In the genomic region with DNA sequence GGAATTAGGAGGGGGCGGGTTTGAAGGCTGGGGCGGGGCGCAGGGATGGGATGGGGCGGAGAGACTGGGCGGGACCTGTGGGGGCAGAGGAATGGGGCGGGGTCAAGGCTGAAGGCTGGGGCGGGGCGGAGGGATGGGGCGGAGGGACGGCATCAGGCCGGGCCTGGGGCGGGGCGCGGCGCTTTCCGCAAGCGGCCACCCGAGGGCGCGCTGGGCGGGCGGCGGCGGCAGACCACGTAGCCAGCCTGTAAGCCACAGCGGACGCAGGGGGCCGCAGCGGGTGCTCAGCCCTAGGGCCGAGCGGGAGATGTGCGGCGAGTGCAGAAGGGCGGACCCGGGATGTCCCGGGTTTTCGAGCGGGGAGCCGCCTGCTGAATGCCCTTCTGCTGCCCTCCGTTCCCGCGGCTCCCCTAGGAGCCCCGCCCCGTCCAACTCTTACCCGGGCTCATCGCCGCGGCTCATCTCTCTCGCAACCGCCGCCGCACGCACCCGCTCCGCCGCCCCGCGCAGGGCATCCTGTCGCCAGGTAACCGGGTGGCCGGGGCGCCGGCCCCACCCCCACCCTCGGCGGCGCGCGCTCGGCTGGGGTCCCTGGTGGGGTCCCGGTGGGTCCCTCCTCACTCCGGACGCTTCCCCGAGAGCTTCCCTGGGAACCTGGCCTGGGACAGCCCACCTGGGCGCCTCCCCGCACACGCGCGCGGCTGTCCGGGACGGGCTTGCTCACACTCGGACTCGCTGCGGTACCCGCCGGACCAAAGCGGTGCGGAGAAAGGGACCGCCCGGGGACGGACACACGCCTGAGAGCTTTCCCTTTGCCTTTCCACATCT, we compare ENCODE assay signal across 8 cellular contexts. TPM values are rescaled to one million over a fixed set of nuclear protein-coding genes. Genes with fewer than 3 reads are reported as not detected.
A peak's percentile ranks its signal among the peaks of the same experiment; 100 is the strongest.
DNase-seq lines count a peak whose midpoint lies in the region; ATAC-seq and TF ChIP-seq lines count a peak whose summit lies in the region.

A gene (minus strand): TSS at position 499 of the 828 bp plus-strand sequence. CDS start 50 bp downstream, at position 449.

- no peak within 1 kb of the TSS for H4K5ac ChIP-seq in mesendoderm (ENCODE audit: low read length)

- TF ChIP-seq CTCF in C4-2B (conservative IDR thresholded peaks at IDR 0.05) = peak; percentile 70

- H3K18ac ChIP-seq in mesendoderm (ENCODE audit: low read length) = peak within 1 kb of the TSS; percentile 88

- H3K27me3 ChIP-seq in effector memory CD4-positive, alpha-beta T cell (replicated peaks; ENCODE audit: control insufficient read depth, insufficient read depth, low read length, poor library complexity, severe bottlenecking) = no peaks in the 10 kb centered on the region
- no peaks in the 10 kb centered on the region for H3K27me3 ChIP-seq in mesendoderm (ENCODE audit: insufficient read depth, low read length, poor library complexity)

- H2BK120ac ChIP-seq in mesendoderm (ENCODE audit: low read depth, low read length) = no peak within 1 kb of the TSS

- no peak within 1 kb of the TSS for H2BK15ac ChIP-seq in mesendoderm (replicated peaks; ENCODE audit: low read depth)

- H3K4me3 ChIP-seq in effector memory CD4-positive, alpha-beta T cell (ENCODE audit: insufficient read depth, low read depth, low read length, poor library complexity, severe bottlenecking) = peak within 1 kb of the TSS; percentile 69
- peak within 1 kb of the TSS; percentile 84 for H3K4me3 ChIP-seq in mesendoderm (ENCODE audit: low read length)

- H3K23ac ChIP-seq in mesendoderm (ENCODE audit: low read length) = no peak within 1 kb of the TSS

- H3K79me2 ChIP-seq in mesendoderm (ENCODE audit: control insufficient read depth, insufficient read depth, low read length) = no peaks in the 10 kb centered on the region

- H3K9me3 ChIP-seq in effector memory CD4-positive, alpha-beta T cell (ENCODE audit: control insufficient read depth, low read length) = no peaks in the 10 kb centered on the region

- H2AK5ac ChIP-seq in mesendoderm (ENCODE audit: low read length) = no peak within 1 kb of the TSS

- H3K4ac ChIP-seq in mesendoderm (ENCODE audit: low read depth, low read length) = peak within 1 kb of the TSS; percentile 1

- H3K4me2 ChIP-seq in mesendoderm (ENCODE audit: low read length) = peak within 1 kb of the TSS; percentile 86

- H4K8ac ChIP-seq in mesendoderm (ENCODE audit: low read depth, low read length) = no peak within 1 kb of the TSS

- no CpG with 5 or more reads among the region's 92 CpGs for WGBS in mesendoderm (ENCODE audit: extremely low coverage, insufficient coverage, low lambda C conversion rate)

- no peak within 1 kb of the TSS for H2BK5ac ChIP-seq in mesendoderm (ENCODE audit: low read length)

- H3K56ac ChIP-seq in mesendoderm (ENCODE audit: low read length) = peak within 1 kb of the TSS; percentile 80

- no peaks in the 10 kb centered on the region for H3K79me1 ChIP-seq in mesendoderm (ENCODE audit: low read length)

- DNase-seq in NCI-H748 (lab: John Stamatoyannopoulos, UW; ENCODE audit: unreplicated experiment) (peak; percentile 85), mesendoderm (peak; percentile 93)
- DNase-seq in activated CD8-positive, alpha-beta memory T cell treated with anti-CD3 and anti-CD28 coated beads for 24 hours = peak; percentile 93
- DNase-seq in effector memory CD4-positive, alpha-beta T cell = peak; percentile 77 to 93 (median 87)
- DNase-seq in stimulated activated CD8-positive, alpha-beta memory T cell treated with anti-CD3 and anti-CD28 coated beads, Interleukin-12 subunit alpha, Interleukin-12 subunit beta, amount 100 ng/mL, for 24 hours (ENCODE audit: extremely low read depth) = peak; percentile 79

- H3K27ac ChIP-seq in C4-2B (peak within 1 kb of the TSS; percentile 61), mesendoderm (ENCODE audit: low read depth, low read length) (no peak within 1 kb of the TSS)
- H3K27ac ChIP-seq in effector memory CD4-positive, alpha-beta T cell (ENCODE audit: insufficient read depth, low read length, poor library complexity, severe bottlenecking) = peak within 1 kb of the TSS; percentile 45

- H3K36me3 ChIP-seq in effector memory CD4-positive, alpha-beta T cell (ENCODE audit: control insufficient read depth, insufficient read depth, low read length) = no peaks in the 10 kb centered on the region
- H3K36me3 ChIP-seq in mesendoderm (ENCODE audit: control insufficient read depth, insufficient read depth, low read length) = no peaks in the 10 kb centered on the region

- ATAC-seq in GM19324 (IDR thresholded peaks at IDR 0.05; ENCODE audit: low FRiP score, unreplicated experiment) (peak; percentile 92), HG03457 (IDR thresholded peaks at IDR 0.05; ENCODE audit: unreplicated experiment) (peak; percentile 83)

- peak within 1 kb of the TSS; percentile 61 for H3K9ac ChIP-seq in mesendoderm (ENCODE audit: low read length)

- H3K4me1 ChIP-seq in effector memory CD4-positive, alpha-beta T cell (ENCODE audit: control insufficient read depth, insufficient read depth, low read length, poor library complexity, severe bottlenecking) = peaks cover 8% of the 10 kb centered on the region
- H3K4me1 ChIP-seq in mesendoderm (ENCODE audit: control insufficient read depth, low read depth, low read length) = no peaks in the 10 kb centered on the region

RNA-seq across cellular contexts. Expression of the gene that starts here (rescaled TPM):
- polyA plus RNA-seq in mesendoderm (2013, experiment 1 of 2) = 0.27 TPM
- polyA plus RNA-seq in mesendoderm (2013, experiment 2 of 2) = 0.24 TPM
